19 cellular contexts compared by ENCODE assay signal in genomic region chr7:32108651-32109050, GRCh38. TPM values are rescaled to one million over a fixed set of nuclear protein-coding genes. Genes with fewer than 3 reads are reported as not detected.
DNase-seq lines count a peak whose midpoint lies in the region; ATAC-seq and TF ChIP-seq lines count a peak whose summit lies in the region.
"Had no signal": no experiment of that assay in that cellular context is flagged by ENCODE, and none has a peak within 500 bp of the region (broad histone marks: within the 10 kb centered on the region; RNA-seq: fewer than 3 reads in every experiment).

No MANE protein-coding gene starts in this region.

- peak; percentile 23 for DNase-seq in HT1080 (ENCODE audit: low read depth)
- DNase-seq in PC-3: peak; percentile 97
- DNase-seq in cerebellum (ENCODE audit: low spot score): peak; percentile 67
- DNase-seq in right cardiac atrium: peak in 1 of 3 donors; percentile 12
- no peak for DNase-seq in activated CD4-positive, CD25-positive, alpha-beta regulatory T cell (lab: John Stamatoyannopoulos, UW)
- DNase-seq in MM.1S: no peak
- DNase-seq: BE2C; CD8-positive, alpha-beta T cell; NCI-H1048; NCI-H2107; NCI-H748 treated with DMSO at 0.1 percent for 48 hours; SW 1271 had no signal

- H3K27me3 ChIP-seq in PC-3 (ENCODE audit: low read length) (no peaks in the 10 kb centered on the region), right cardiac atrium (ENCODE audit: control insufficient read depth, insufficient read depth) (no peaks in the 10 kb centered on the region), MM.1S (replicated peaks; ENCODE audit: insufficient read depth, low read length) (no peaks in the 10 kb centered on the region)
- H3K27me3 ChIP-seq: BE2C had no signal

- H3K9ac ChIP-seq in PC-3 (ENCODE audit: low read length) (peak overlapping the region; percentile 17; the same call in 1 of the 2 replicates), MM.1S (ENCODE audit: low read length) (no peak overlapping the region)

- H2AFZ ChIP-seq in PC-3 (ENCODE audit: low read length): no peak overlapping the region
- no peak overlapping the region for H2AFZ ChIP-seq in MM.1S (ENCODE audit: low read length)

- peak; percentile 98 for ATAC-seq in PC-3
- ATAC-seq in right cardiac atrium: peak; percentile 74 to 82
- ATAC-seq in GM19351 (IDR thresholded peaks at IDR 0.05; ENCODE audit: unreplicated experiment): no peak
- ATAC-seq in GM18858 (IDR thresholded peaks at IDR 0.05; ENCODE audit: unreplicated experiment): no peak
- ATAC-seq: CD8-positive, alpha-beta T cell; Panc1 had no signal

- H3K4me2 ChIP-seq in PC-3 (ENCODE audit: low read length) (peak overlapping the region; percentile 44), MM.1S (ENCODE audit: low read depth, low read length) (no peak overlapping the region)

- TF ChIP-seq CTCF in PC-3 (conservative IDR thresholded peaks at IDR 0.05; ENCODE audit: low read depth, low read length): no peak
- TF ChIP-seq CTCF in MM.1S (IDR thresholded peaks at IDR 0.05; ENCODE audit: low read length): no peak

- H3K9me3 ChIP-seq in PC-3 (ENCODE audit: low read length): peaks cover 21% of the 10 kb centered on the region
- no peaks in the 10 kb centered on the region for H3K9me3 ChIP-seq in right cardiac atrium (ENCODE audit: control insufficient read depth, low read length)
- H3K9me3 ChIP-seq in MM.1S (replicated peaks; ENCODE audit: insufficient read depth, low read length): no peaks in the 10 kb centered on the region
- H3K9me3 ChIP-seq: BE2C had no signal

- no peak overlapping the region for H3K4me3 ChIP-seq in PC-3 (ENCODE audit: low read length)
- no peak overlapping the region for H3K4me3 ChIP-seq in right cardiac atrium (ENCODE audit: low read length)
- H3K4me3 ChIP-seq in MM.1S (ENCODE audit: low read length): no peak overlapping the region
- H3K4me3 ChIP-seq: HAP-1 had no signal

- H3K27ac ChIP-seq in PC-3 (ENCODE audit: low read length): peak overlapping the region; percentile 79
- H3K27ac ChIP-seq in right cardiac atrium (ENCODE audit: low read length): no peak overlapping the region
- no peak overlapping the region for H3K27ac ChIP-seq in MM.1S (ENCODE audit: low read length)

- intact Hi-C loops in PC-3 (cut with micrococcal nuclease): loop anchor here (2.0 to 5.0 kb wide), 2 partner anchors 61 to 170 kb away; no protein-coding TSS in a partner anchor
- intact Hi-C loops in right cardiac atrium (cut with DNase I): no loop called here

- H3K9me2 ChIP-seq in PC-3 (replicated peaks; ENCODE audit: low read length): no peaks in the 10 kb centered on the region
- H3K9me2 ChIP-seq in MM.1S (replicated peaks; ENCODE audit: insufficient read depth, low read length): no peaks in the 10 kb centered on the region

- H3F3A ChIP-seq in PC-3 (ENCODE audit: low read length, unreplicated experiment): peaks cover 4% of the 10 kb centered on the region
- no peaks in the 10 kb centered on the region for H3F3A ChIP-seq in MM.1S (ENCODE audit: insufficient read depth, low read length)

- WGBS in right cardiac atrium: 60% methylated on average over 2 of the region's 2 CpGs

- peaks cover 10% of the 10 kb centered on the region for H3K36me3 ChIP-seq in PC-3 (ENCODE audit: low read depth, low read length)
- no peaks in the 10 kb centered on the region for H3K36me3 ChIP-seq in MM.1S (replicated peaks; ENCODE audit: insufficient read depth, low read length)
- H3K36me3 ChIP-seq: BE2C, HAP-1 had no signal

- H3K79me2 ChIP-seq in PC-3 (ENCODE audit: low read length) (no peaks in the 10 kb centered on the region), MM.1S (ENCODE audit: low read length) (no peaks in the 10 kb centered on the region)

- CTCF ChIA-PET in PC-3 (lab: Charles Lee): no interaction called here

- POLR2A ChIA-PET in PC-3 (lab: Charles Lee; ENCODE audit: unreplicated experiment): interaction anchor here (0.7 kb wide), 1 partner anchor 15 kb away, joined by 3 read pairs; no protein-coding TSS in a partner anchor

- no peaks in the 10 kb centered on the region for H4K20me1 ChIP-seq in PC-3 (ENCODE audit: low read length)
- H4K20me1 ChIP-seq in MM.1S (ENCODE audit: insufficient read depth, low read length): no peaks in the 10 kb centered on the region

- H3K4me1 ChIP-seq in PC-3 (ENCODE audit: insufficient read depth, low read length): peaks cover 20% of the 10 kb centered on the region
- no peaks in the 10 kb centered on the region for H3K4me1 ChIP-seq in right cardiac atrium (ENCODE audit: control insufficient read depth, insufficient read depth, low read length)
- H3K4me1 ChIP-seq in MM.1S (ENCODE audit: low read length): no peaks in the 10 kb centered on the region
- H3K4me1 ChIP-seq: BE2C, HAP-1 had no signal

- BruUV-seq in PC-3 (replicated peaks; lab: Mats Ljungman, UMichigan): no TSS peak

RNA-seq across cellular contexts. Expression of gene PDE1C, which starts 38.4 kb away (rescaled TPM):
- 0.53 and 1.3 TPM in 2 replicates for total RNA-seq in HT1080 (2014; rRNA removed; shearing (Covaris generic))
- 2.1 and 4.0 TPM in 2 replicates for polyA plus RNA-seq in HT1080 (2015; cell fraction: cytosol; rRNA removed)
- polyA plus RNA-seq in HT1080 (2015; cell fraction: nucleus; rRNA removed): 8.7 and 10.1 TPM in 2 replicates
- total RNA-seq in PC-3 (2014; rRNA removed) (14.1 and 14.4 TPM in 2 replicates), cerebellum (122 TPM), right cardiac atrium (10 to 100 TPM; 89.8 to 94.4 (median 91.7) TPM)
- 23.2 TPM for polyA plus RNA-seq in right cardiac atrium
- total RNA-seq: CD8-positive, alpha-beta T cell; HT-29; LHCN-M2 had no signal
- polyA plus RNA-seq: IgD-negative memory B cell had no signal

Comparison
In these comparisons a context has a peak if more than half of its experiments do, and no peak if none do; other contexts are left out.
1. DNase-seq: peak in HT1080 (single experiment), PC-3 (single experiment) and cerebellum (single experiment); none in activated CD4-positive, CD25-positive, alpha-beta regulatory T cell (0 of 4) and MM.1S (single experiment).
2. ATAC-seq: peak in PC-3 (single experiment) and right cardiac atrium (2 of 2); none in GM19351 (single experiment) and GM18858 (single experiment).